10 cellular contexts compared by ENCODE assay signal in genomic region chr6:24899647-24900325, GRCh38. TPM values are rescaled to one million over a fixed set of nuclear protein-coding genes. Genes with fewer than 3 reads are reported as not detected.
DNase-seq lines count a peak whose midpoint lies in the region; ATAC-seq and TF ChIP-seq lines count a peak whose summit lies in the region.
"Had no signal": no experiment of that assay in that cellular context is flagged by ENCODE, and none has a peak within 500 bp of the region (broad histone marks: within the 10 kb centered on the region; RNA-seq: fewer than 3 reads in every experiment).

No MANE protein-coding gene starts in this region.

- H3K27ac ChIP-seq in GM23338 (ENCODE audit: low read depth) (no peak overlapping the region), PC-3 (ENCODE audit: low read length) (no peak overlapping the region)
- H3K27ac ChIP-seq: lower lobe of right lung, right lobe of liver had no signal

- no peaks in the 10 kb centered on the region; the same call in 1 of the 2 replicates for H3K9me2 ChIP-seq in GM23338 (ENCODE audit: insufficient read depth)
- no peaks in the 10 kb centered on the region for H3K9me2 ChIP-seq in PC-3 (replicated peaks; ENCODE audit: low read length)

- no peak for ATAC-seq in GM23338
- no peak for ATAC-seq in PC-3
- no peak for ATAC-seq in GM18498 (IDR thresholded peaks at IDR 0.05; ENCODE audit: unreplicated experiment)
- ATAC-seq in HG03196 (IDR thresholded peaks at IDR 0.05; ENCODE audit: unreplicated experiment): no peak
- ATAC-seq: lower lobe of right lung, right lobe of liver had no signal

- in situ Hi-C loops in astrocyte of the cerebellum (cut with HindIII; ENCODE audit: low sequenced_read_pairs): no loop called here

- H3K36me3 ChIP-seq in GM23338 (ENCODE audit: insufficient read depth) (no peaks in the 10 kb centered on the region), PC-3 (ENCODE audit: low read depth, low read length) (no peaks in the 10 kb centered on the region)
- H3K36me3 ChIP-seq: lower lobe of right lung, right lobe of liver had no signal

- 0 out of 2 replicates have a peak overlapping the region, but pooled peaks have one; percentile 35 for H3K4me2 ChIP-seq in GM23338
- H3K4me2 ChIP-seq in PC-3 (ENCODE audit: low read length): no peak overlapping the region

- no peak overlapping the region for H3K9ac ChIP-seq in PC-3 (ENCODE audit: low read length)

- POLR2A ChIA-PET in PC-3 (lab: Charles Lee; ENCODE audit: unreplicated experiment): no interaction called here

- DNase-seq in GM23338 (ENCODE audit: low spot score) (no peak), T-helper 2 cell (peak in 4 of 5 experiments; percentile 10 to 73 (median 20)), astrocyte of the cerebellum (ENCODE audit: low read depth) (peak; percentile 15), PC-3 (no peak)
- peak in 2 of 3 experiments; percentile 27 to 46 for DNase-seq in stimulated activated CD4-positive, alpha-beta T cell treated with anti-CD3 and anti-CD28 coated beads, TNF-alpha, amount 100 ng/mL, for 24 hours (ENCODE audit: low read depth in 3 of 3)
- DNase-seq: foreskin fibroblast, lower lobe of right lung, right lobe of liver had no signal

- H4K20me1 ChIP-seq in GM23338 (replicated peaks; ENCODE audit: insufficient read depth): no peaks in the 10 kb centered on the region
- H4K20me1 ChIP-seq in PC-3 (ENCODE audit: low read length): no peaks in the 10 kb centered on the region

- BruUV-seq in PC-3 (replicated peaks; lab: Mats Ljungman, UMichigan): no TSS peak

- no peaks in the 10 kb centered on the region for H3K9me3 Mint-ChIP-seq in GM23338

- no peaks in the 10 kb centered on the region; the same call in 2 of the 3 replicates for H3K36me3 Mint-ChIP-seq in GM23338 (ENCODE audit: low read depth)

- no peak overlapping the region for H2AFZ ChIP-seq in GM23338
- H2AFZ ChIP-seq in PC-3 (ENCODE audit: low read length): no peak overlapping the region

- H3K4me1 ChIP-seq in GM23338 (ENCODE audit: insufficient read depth) (peaks cover 17% of the 10 kb centered on the region), PC-3 (ENCODE audit: insufficient read depth, low read length) (peaks cover 22% of the 10 kb centered on the region)
- H3K4me1 ChIP-seq: lower lobe of right lung, right lobe of liver had no signal

- peaks cover 2% of the 10 kb centered on the region for H3K27me3 Mint-ChIP-seq in GM23338 (ENCODE audit: insufficient read depth, low read depth, poor library complexity)

- no peak for TF ChIP-seq CTCF in GM23338 (conservative IDR thresholded peaks at IDR 0.05; ENCODE audit: low read depth in 2 of 2)
- no peak for TF ChIP-seq CTCF in astrocyte of the cerebellum (IDR thresholded peaks at IDR 0.05; ENCODE audit: low read depth, low read length, missing control alignments)
- TF ChIP-seq CTCF in PC-3 (conservative IDR thresholded peaks at IDR 0.05; ENCODE audit: low read depth, low read length): no peak

- intact Hi-C loops in PC-3 (cut with micrococcal nuclease): no loop called here

- H3K9me3 ChIP-seq in PC-3 (ENCODE audit: low read length): no peaks in the 10 kb centered on the region
- H3K9me3 ChIP-seq: right lobe of liver had no signal

- no peaks in the 10 kb centered on the region for H3K27me3 ChIP-seq in GM23338 (ENCODE audit: insufficient read depth)
- H3K27me3 ChIP-seq in PC-3 (ENCODE audit: low read length): no peaks in the 10 kb centered on the region
- H3K27me3 ChIP-seq: right lobe of liver had no signal

- H3F3A ChIP-seq in GM23338 (replicated peaks; ENCODE audit: low read depth): no peaks in the 10 kb centered on the region
- H3F3A ChIP-seq in PC-3 (ENCODE audit: low read length, unreplicated experiment): peaks cover 4% of the 10 kb centered on the region

- no peak overlapping the region for H3K4me3 Mint-ChIP-seq in GM23338

- H3K4me3 ChIP-seq in GM23338 (no peak overlapping the region), astrocyte of the cerebellum (ENCODE audit: low read depth, low read length) (no peak overlapping the region), PC-3 (ENCODE audit: low read length) (no peak overlapping the region)
- H3K4me3 ChIP-seq: lower lobe of right lung, right lobe of liver had no signal

- CTCF ChIA-PET in PC-3 (lab: Charles Lee): no interaction called here

- no peak overlapping the region for H3K27ac Mint-ChIP-seq in GM23338

- H3K79me2 ChIP-seq in GM23338 (replicated peaks; ENCODE audit: insufficient read depth) (no peaks in the 10 kb centered on the region; the same call in 1 of the 2 replicates), PC-3 (ENCODE audit: low read length) (no peaks in the 10 kb centered on the region)

- peaks cover 31% of the 10 kb centered on the region for H3K4me1 Mint-ChIP-seq in GM23338

TF ChIP-seq in GM23338, 12 proteins besides CTCF, POLR2A, EP300 and RAD21 (continues in another document):
- TF ChIP-seq NANOG (IDR thresholded peaks at IDR 0.05; ENCODE audit: borderline replicate concordance): no peak
- no peak for TF ChIP-seq STAT1 (IDR thresholded peaks at IDR 0.05; ENCODE audit: unreplicated experiment)
- TF ChIP-seq, protein P1, sequence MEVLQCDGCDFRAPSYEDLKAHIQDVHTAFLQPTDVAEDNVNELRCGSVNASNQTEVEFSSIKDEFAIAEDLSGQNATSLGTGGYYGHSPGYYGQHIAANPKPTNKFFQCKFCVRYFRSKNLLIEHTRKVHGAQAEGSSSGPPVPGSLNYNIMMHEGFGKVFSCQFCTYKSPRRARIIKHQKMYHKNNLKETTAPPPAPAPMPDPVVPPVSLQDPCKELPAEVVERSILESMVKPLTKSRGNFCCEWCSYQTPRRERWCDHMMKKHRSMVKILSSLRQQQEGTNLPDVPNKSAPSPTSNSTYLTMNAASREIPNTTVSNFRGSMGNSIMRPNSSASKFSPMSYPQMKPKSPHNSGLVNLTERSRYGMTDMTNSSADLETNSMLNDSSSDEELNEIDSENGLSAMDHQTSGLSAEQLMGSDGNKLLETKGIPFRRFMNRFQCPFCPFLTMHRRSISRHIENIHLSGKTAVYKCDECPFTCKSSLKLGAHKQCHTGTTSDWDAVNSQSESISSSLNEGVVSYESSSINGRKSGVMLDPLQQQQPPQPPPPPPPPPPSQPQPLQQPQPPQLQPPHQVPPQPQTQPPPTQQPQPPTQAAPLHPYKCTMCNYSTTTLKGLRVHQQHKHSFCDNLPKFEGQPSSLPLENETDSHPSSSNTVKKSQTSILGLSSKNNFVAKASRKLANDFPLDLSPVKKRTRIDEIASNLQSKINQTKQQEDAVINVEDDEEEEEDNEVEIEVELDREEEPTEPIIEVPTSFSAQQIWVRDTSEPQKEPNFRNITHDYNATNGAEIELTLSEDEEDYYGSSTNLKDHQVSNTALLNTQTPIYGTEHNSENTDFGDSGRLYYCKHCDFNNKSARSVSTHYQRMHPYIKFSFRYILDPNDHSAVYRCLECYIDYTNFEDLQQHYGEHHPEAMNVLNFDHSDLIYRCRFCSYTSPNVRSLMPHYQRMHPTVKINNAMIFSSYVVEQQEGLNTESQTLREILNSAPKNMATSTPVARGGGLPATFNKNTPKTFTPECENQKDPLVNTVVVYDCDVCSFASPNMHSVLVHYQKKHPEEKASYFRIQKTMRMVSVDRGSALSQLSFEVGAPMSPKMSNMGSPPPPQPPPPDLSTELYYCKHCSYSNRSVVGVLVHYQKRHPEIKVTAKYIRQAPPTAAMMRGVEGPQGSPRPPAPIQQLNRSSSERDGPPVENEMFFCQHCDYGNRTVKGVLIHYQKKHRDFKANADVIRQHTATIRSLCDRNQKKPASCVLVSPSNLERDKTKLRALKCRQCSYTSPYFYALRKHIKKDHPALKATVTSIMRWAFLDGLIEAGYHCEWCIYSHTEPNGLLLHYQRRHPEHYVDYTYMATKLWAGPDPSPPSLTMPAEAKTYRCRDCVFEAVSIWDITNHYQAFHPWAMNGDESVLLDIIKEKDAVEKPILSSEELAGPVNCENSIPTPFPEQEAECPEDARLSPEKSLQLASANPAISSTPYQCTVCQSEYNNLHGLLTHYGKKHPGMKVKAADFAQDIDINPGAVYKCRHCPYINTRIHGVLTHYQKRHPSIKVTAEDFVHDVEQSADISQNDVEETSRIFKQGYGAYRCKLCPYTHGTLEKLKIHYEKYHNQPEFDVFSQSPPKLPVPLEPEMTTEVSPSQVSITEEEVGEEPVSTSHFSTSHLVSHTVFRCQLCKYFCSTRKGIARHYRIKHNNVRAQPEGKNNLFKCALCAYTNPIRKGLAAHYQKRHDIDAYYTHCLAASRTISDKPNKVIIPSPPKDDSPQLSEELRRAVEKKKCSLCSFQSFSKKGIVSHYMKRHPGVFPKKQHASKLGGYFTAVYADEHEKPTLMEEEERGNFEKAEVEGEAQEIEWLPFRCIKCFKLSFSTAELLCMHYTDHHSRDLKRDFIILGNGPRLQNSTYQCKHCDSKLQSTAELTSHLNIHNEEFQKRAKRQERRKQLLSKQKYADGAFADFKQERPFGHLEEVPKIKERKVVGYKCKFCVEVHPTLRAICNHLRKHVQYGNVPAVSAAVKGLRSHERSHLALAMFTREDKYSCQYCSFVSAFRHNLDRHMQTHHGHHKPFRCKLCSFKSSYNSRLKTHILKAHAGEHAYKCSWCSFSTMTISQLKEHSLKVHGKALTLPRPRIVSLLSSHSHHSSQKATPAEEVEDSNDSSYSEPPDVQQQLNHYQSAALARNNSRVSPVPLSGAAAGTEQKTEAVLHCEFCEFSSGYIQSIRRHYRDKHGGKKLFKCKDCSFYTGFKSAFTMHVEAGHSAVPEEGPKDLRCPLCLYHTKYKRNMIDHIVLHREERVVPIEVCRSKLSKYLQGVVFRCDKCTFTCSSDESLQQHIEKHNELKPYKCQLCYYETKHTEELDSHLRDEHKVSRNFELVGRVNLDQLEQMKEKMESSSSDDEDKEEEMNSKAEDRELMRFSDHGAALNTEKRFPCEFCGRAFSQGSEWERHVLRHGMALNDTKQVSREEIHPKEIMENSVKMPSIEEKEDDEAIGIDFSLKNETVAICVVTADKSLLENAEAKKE (CRISPR knock-in tag; IDR thresholded peaks at IDR 0.05): no peak
- TF ChIP-seq JUNB (IDR thresholded peaks at IDR 0.05; ENCODE audit: unreplicated experiment): no peak
- no peak for TF ChIP-seq CREB1 (CRISPR knock-in tag; IDR thresholded peaks at IDR 0.05; ENCODE audit: low read depth)

RNA-seq across cellular contexts. Expression of gene RIPOR2, which starts 36.0 kb away (rescaled TPM):
- 22.5 TPM in 2 replicates for total RNA-seq in GM23338 (2014; rRNA removed; shearing (Covaris generic))
- 8.8 and 9.5 TPM in 2 replicates for polyA plus RNA-seq in GM23338 (2016; fragmentation: Nextera tagmentation; extraction: Ambion mirVana)
- 0.44 and 0.52 TPM in 2 replicates for total RNA-seq in PC-3 (2014; rRNA removed)

Comparison
In these comparisons a context has a peak if more than half of its experiments do, and no peak if none do; other contexts are left out.
1. DNase-seq: peak in T-helper 2 cell (4 of 5), astrocyte of the cerebellum (single experiment) and stimulated activated CD4-positive, alpha-beta T cell treated with anti-CD3 and anti-CD28 coated beads, TNF-alpha, amount 100 ng/mL, for 24 hours (2 of 3); none in GM23338 (single experiment) and PC-3 (single experiment).
2. RNA of gene RIPOR2, which starts 36.0 kb away (total RNA-seq): 22.5 TPM in GM23338; 0.44 to 0.52 TPM in PC-3; every median in the first group is over 10 times any median in the second.